Comparison of ENCODE assay signal across 21 cellular contexts in the genomic region with DNA sequence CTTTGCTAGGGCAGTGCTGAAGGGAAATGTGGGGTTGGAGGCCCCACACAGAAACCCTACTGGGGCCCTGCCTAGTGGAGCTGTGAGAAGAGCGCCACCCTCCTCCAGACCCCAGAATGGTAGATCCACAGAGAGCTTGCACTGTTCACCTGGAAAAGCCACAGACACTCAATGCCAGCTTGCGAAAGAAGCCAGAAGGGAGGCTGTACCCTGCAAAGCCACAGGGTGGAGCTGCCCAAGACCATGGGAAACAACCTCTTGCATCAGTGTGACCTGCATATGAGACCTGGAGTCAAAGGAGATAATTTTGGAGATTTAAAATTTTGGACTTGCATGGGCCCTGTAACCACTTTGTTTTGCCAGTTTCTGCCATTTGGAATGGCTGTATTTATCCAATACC.
DNase-seq lines count a peak whose midpoint lies in the region; ATAC-seq and TF ChIP-seq lines count a peak whose summit lies in the region.
"Had no signal": no experiment of that assay in that cellular context is flagged by ENCODE, and none has a peak within 500 bp of the region (broad histone marks: within the 10 kb centered on the region; RNA-seq: fewer than 3 reads in every experiment).

No MANE protein-coding gene starts in this region.

- BruUV-seq in mammary epithelial cell (replicated peaks; lab: Mats Ljungman, UMichigan), result no TSS peak

- no peak overlapping the region for H3K9ac ChIP-seq in mammary epithelial cell (ENCODE audit: insufficient read depth, low read length)
- H3K9ac ChIP-seq: parathyroid adenoma had no signal

- DNase-seq in BE2C (peak; percentile 35), NB4 (ENCODE audit: low read depth) (peak; percentile 4), mammary epithelial cell (peak; percentile 9)
- DNase-seq in activated effector memory CD4-positive, alpha-beta T cell treated with Interleukin-2 at 50 U/mL for 16 hours, result no peak
- DNase-seq in stimulated activated effector memory CD8-positive, alpha-beta T cell treated with anti-CD3 and anti-CD28 coated beads, Interleukin-12 subunit alpha, Interleukin-12 subunit beta, amount 100 ng/mL, for 72 hours (ENCODE audit: low spot score in 2 of 2), result no peak
- DNase-seq: activated B cell treated with CpG ODN at 0.5 μM for 24 hours; C1 segment of cervical spinal cord; cerebellar nuclear complex; DMS79; NCI-H1105 treated with DMSO at 0.1 percent for 48 hours; NCI-H345; stimulated activated CD4-positive, alpha-beta T cell treated with anti-CD3 and anti-CD28 coated beads, Interleukin-4, amount 100 ng/mL, for 24 hours; stimulated activated CD8-positive, alpha-beta memory T cell treated with anti-CD3 and anti-CD28 coated beads, Interleukin-4, amount 100 ng/mL, for 48 hours; T-cell; testis had no signal

- CTCF ChIA-PET in mammary epithelial cell (lab: Charles Lee; ENCODE audit: low non-redundant PET), result no interaction called here

- no peaks in the 10 kb centered on the region for H4K20me1 ChIP-seq in mammary epithelial cell (ENCODE audit: insufficient read depth, low read length)

- no peaks in the 10 kb centered on the region for H3K9me3 ChIP-seq in BE2C
- no peaks in the 10 kb centered on the region for H3K9me3 ChIP-seq in mammary epithelial cell (replicated peaks; ENCODE audit: insufficient read depth, low read length)
- H3K9me3 ChIP-seq: testis had no signal

- H3K4me1 ChIP-seq in BE2C, result no peaks in the 10 kb centered on the region
- no peaks in the 10 kb centered on the region for H3K4me1 ChIP-seq in mammary epithelial cell (ENCODE audit: insufficient read depth, low read length)
- H3K4me1 ChIP-seq: parathyroid adenoma, testis had no signal

- H3K36me3 ChIP-seq in BE2C (no peaks in the 10 kb centered on the region), mammary epithelial cell (ENCODE audit: insufficient read depth, low read length) (no peaks in the 10 kb centered on the region)

- intact Hi-C loops in mammary epithelial cell (cut with micrococcal nuclease), result no loop called here

- H3K27ac ChIP-seq in 22Rv1, result no peak overlapping the region
- H3K27ac ChIP-seq in mammary epithelial cell (ENCODE audit: insufficient read depth, low read depth, low read length), result no peak overlapping the region
- H3K27ac ChIP-seq: parathyroid adenoma, skin epidermis, testis had no signal

- WGBS in mammary epithelial cell (ENCODE audit: low coverage, missing lambda C conversion rate), result 100% methylated on average over 1 of the region's 2 CpGs

- H3K4me3 Mint-ChIP-seq in stimulated activated effector memory CD8-positive, alpha-beta T cell treated with anti-CD3 and anti-CD28 coated beads, Interleukin-12 subunit alpha, Interleukin-12 subunit beta, amount 100 ng/mL, for 72 hours, result no peak overlapping the region
- H3K4me3 Mint-ChIP-seq: activated B cell treated with CpG ODN at 0.5 μM for 24 hours; activated T-helper 17 cell treated with anti-CD3 and anti-CD28 coated beads, Interleukin-2, amount 50 U/mL, for 72 hours; IgD-negative memory B cell; T-cell had no signal

- TF ChIP-seq CTCF in 22Rv1 (IDR thresholded peaks at IDR 0.05), result peak; percentile 19
- peak; percentile 61 for TF ChIP-seq CTCF in BE2C (IDR thresholded peaks at IDR 0.05; ENCODE audit: low read depth, low read length)
- TF ChIP-seq CTCF in NB4 (IDR thresholded peaks at IDR 0.05; ENCODE audit: low read depth, low read length), result no peak
- peak in 1 of 2 donors; percentile 44 for TF ChIP-seq CTCF in mammary epithelial cell (conservative IDR thresholded peaks at IDR 0.05 in 1 of 2, IDR thresholded peaks at IDR 0.05 in 1 of 2; ENCODE audit: extremely low read depth in 1 of 2, insufficient read depth in 1 of 2, low read depth in 1 of 2, low read length in 2 of 2)

- no peak overlapping the region for H3K4me3 ChIP-seq in BE2C (ENCODE audit: low read depth, low read length)
- H3K4me3 ChIP-seq in NB4 (ENCODE audit: low read depth, low read length), result no peak overlapping the region
- no peak overlapping the region for H3K4me3 ChIP-seq in mammary epithelial cell (replicated peaks in 1 of 3; ENCODE audit: insufficient read depth in 1 of 3, low read depth in 2 of 3, low read length in 3 of 3)
- H3K4me3 ChIP-seq: skin epidermis, testis had no signal

- no peaks in the 10 kb centered on the region for H3K36me3 Mint-ChIP-seq in stimulated activated effector memory CD8-positive, alpha-beta T cell treated with anti-CD3 and anti-CD28 coated beads, Interleukin-12 subunit alpha, Interleukin-12 subunit beta, amount 100 ng/mL, for 72 hours
- H3K36me3 Mint-ChIP-seq: IgD-negative memory B cell, T-cell had no signal

- dilution Hi-C loops in mammary epithelial cell (cut with HindIII; ENCODE audit: low sequenced_read_pairs), result no loop called here

- H3K4me1 Mint-ChIP-seq in stimulated activated effector memory CD8-positive, alpha-beta T cell treated with anti-CD3 and anti-CD28 coated beads, Interleukin-12 subunit alpha, Interleukin-12 subunit beta, amount 100 ng/mL, for 72 hours, result no peaks in the 10 kb centered on the region
- H3K4me1 Mint-ChIP-seq: activated B cell treated with CpG ODN at 0.5 μM for 24 hours; activated T-helper 17 cell treated with anti-CD3 and anti-CD28 coated beads, Interleukin-2, amount 50 U/mL, for 72 hours; IgD-negative memory B cell; T-cell had no signal

- no peaks in the 10 kb centered on the region for H3K79me2 ChIP-seq in mammary epithelial cell (ENCODE audit: insufficient read depth, low read length)
- H3K79me2 ChIP-seq: parathyroid adenoma had no signal

- TF ChIP-seq POLR2A in NB4 (IDR thresholded peaks at IDR 0.05; ENCODE audit: extremely low read depth, insufficient read length), result no peak

- H3K9me3 Mint-ChIP-seq in stimulated activated effector memory CD8-positive, alpha-beta T cell treated with anti-CD3 and anti-CD28 coated beads, Interleukin-12 subunit alpha, Interleukin-12 subunit beta, amount 100 ng/mL, for 72 hours, result peaks cover 19% of the 10 kb centered on the region

- H3K27me3 ChIP-seq in BE2C, result no peaks in the 10 kb centered on the region
- no peaks in the 10 kb centered on the region for H3K27me3 ChIP-seq in mammary epithelial cell (ENCODE audit: insufficient read depth, low read length)
- H3K27me3 ChIP-seq: testis had no signal

- no peak for ATAC-seq in stimulated activated effector memory CD8-positive, alpha-beta T cell treated with anti-CD3 and anti-CD28 coated beads, Interleukin-12 subunit alpha, Interleukin-12 subunit beta, amount 100 ng/mL, for 72 hours
- no peak for ATAC-seq in GM18907 (IDR thresholded peaks at IDR 0.05; ENCODE audit: unreplicated experiment)
- ATAC-seq: activated T-helper 17 cell treated with anti-CD3 and anti-CD28 coated beads, Interleukin-2, amount 50 U/mL, for 72 hours; T-cell had no signal

- in situ Hi-C loops in mammary epithelial cell (cut with MboI; ENCODE audit: low sequenced_read_pairs in 2 of 2), result no loop called here

- no peak overlapping the region for H2AFZ ChIP-seq in mammary epithelial cell (ENCODE audit: low read depth, low read length)
- H2AFZ ChIP-seq: parathyroid adenoma had no signal

- no peak overlapping the region for H3K27ac Mint-ChIP-seq in stimulated activated effector memory CD8-positive, alpha-beta T cell treated with anti-CD3 and anti-CD28 coated beads, Interleukin-12 subunit alpha, Interleukin-12 subunit beta, amount 100 ng/mL, for 72 hours
- H3K27ac Mint-ChIP-seq: activated B cell treated with CpG ODN at 0.5 μM for 24 hours; activated T-helper 17 cell treated with anti-CD3 and anti-CD28 coated beads, Interleukin-2, amount 50 U/mL, for 72 hours; IgD-negative memory B cell; T-cell had no signal

- H3K4me2 ChIP-seq in mammary epithelial cell (ENCODE audit: insufficient read depth, low read depth, low read length), result no peak overlapping the region

Comparison
In these comparisons a context has a peak if more than half of its experiments do, and no peak if none do; other contexts are left out.
1. DNase-seq: peak in BE2C (single experiment), NB4 (single experiment) and mammary epithelial cell (single experiment); none in activated effector memory CD4-positive, alpha-beta T cell treated with Interleukin-2 at 50 U/mL for 16 hours (single experiment) and stimulated activated effector memory CD8-positive, alpha-beta T cell treated with anti-CD3 and anti-CD28 coated beads, Interleukin-12 subunit alpha, Interleukin-12 subunit beta, amount 100 ng/mL, for 72 hours (0 of 2).